Comparison of ENCODE assay signal across 15 cellular contexts in the genomic region with DNA sequence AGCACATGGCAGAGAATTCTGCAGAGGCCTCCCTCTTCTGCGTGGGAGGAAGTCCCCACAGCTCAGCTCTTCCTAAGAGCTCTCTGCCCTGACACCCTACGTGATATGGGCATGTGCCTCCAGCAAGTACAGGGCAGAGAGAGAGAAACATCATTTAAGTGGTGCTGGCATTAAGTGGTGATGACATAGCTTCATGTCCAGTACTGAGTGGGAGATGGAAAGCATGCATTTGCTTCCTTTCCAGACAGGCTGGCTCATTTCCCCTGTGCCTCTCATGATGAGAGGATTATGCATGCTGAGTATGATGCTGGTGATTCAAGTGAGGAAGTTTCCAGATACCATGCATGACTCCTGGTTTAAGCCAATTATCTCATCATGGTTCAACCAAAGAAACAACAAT. TPM values are rescaled to one million over a fixed set of nuclear protein-coding genes. Genes with fewer than 3 reads are reported as not detected.
DNase-seq lines count a peak whose midpoint lies in the region; ATAC-seq and TF ChIP-seq lines count a peak whose summit lies in the region.
"Had no signal": no experiment of that assay in that cellular context is flagged by ENCODE, and none has a peak within 500 bp of the region (broad histone marks: within the 10 kb centered on the region; RNA-seq: fewer than 3 reads in every experiment).

No MANE protein-coding gene starts in this region.

- no peaks in the 10 kb centered on the region for H3K4me1 Mint-ChIP-seq in activated T-helper 17 cell treated with anti-CD3 and anti-CD28 coated beads, Interleukin-2, amount 50 U/mL, for 72 hours
- H3K4me1 Mint-ChIP-seq in activated naive CD4-positive, alpha-beta T cell treated with anti-CD3 and anti-CD28 coated beads for 36 hours (ENCODE audit: low read depth): peaks cover 4% of the 10 kb centered on the region

- H3K4me3 ChIP-seq in AG04449 (ENCODE audit: low read depth, low read length) (no peak overlapping the region), foreskin fibroblast (ENCODE audit: low read depth in 1 of 2, low read length in 2 of 2) (no peak overlapping the region), coronary artery (no peak overlapping the region)
- H3K4me3 ChIP-seq: prostate gland, upper lobe of right lung had no signal

- TF ChIP-seq CTCF in AG04449 (IDR thresholded peaks at IDR 0.05; ENCODE audit: insufficient read depth, low read length, missing control alignments) (no peak), foreskin fibroblast (IDR thresholded peaks at IDR 0.05; ENCODE audit: low read depth, low read length) (no peak), coronary artery (IDR thresholded peaks at IDR 0.05) (no peak)

- intact Hi-C loops in activated naive CD4-positive, alpha-beta T cell treated with anti-CD3 and anti-CD28 coated beads for 36 hours (cut with micrococcal nuclease): loop anchor here (10.0 kb wide), 1 partner anchor 772 kb away; a partner anchor contains a TSS

- ATAC-seq in activated T-helper 17 cell treated with anti-CD3 and anti-CD28 coated beads, Interleukin-2, amount 50 U/mL, for 72 hours (replicated peaks): peak; percentile 68
- ATAC-seq in GM19467 (IDR thresholded peaks at IDR 0.05; ENCODE audit: unreplicated experiment): no peak
- ATAC-seq: effector memory CD8-positive, alpha-beta T cell; upper lobe of right lung had no signal

- POLR2A ChIA-PET in AG04449 (lab: Yijun Ruan, JAX): no interaction called here

- H3K27ac Mint-ChIP-seq in activated T-helper 17 cell treated with anti-CD3 and anti-CD28 coated beads, Interleukin-2, amount 50 U/mL, for 72 hours: no peak overlapping the region
- H3K27ac Mint-ChIP-seq in activated naive CD4-positive, alpha-beta T cell treated with anti-CD3 and anti-CD28 coated beads for 36 hours: no peak overlapping the region
- H3K27ac Mint-ChIP-seq: effector memory CD8-positive, alpha-beta T cell had no signal

- H3K36me3 Mint-ChIP-seq in activated T-helper 17 cell treated with anti-CD3 and anti-CD28 coated beads, Interleukin-2, amount 50 U/mL, for 72 hours (ENCODE audit: low read depth): no peaks in the 10 kb centered on the region
- H3K36me3 Mint-ChIP-seq in activated naive CD4-positive, alpha-beta T cell treated with anti-CD3 and anti-CD28 coated beads for 36 hours (ENCODE audit: low read depth): no peaks in the 10 kb centered on the region

- DNase-seq in AG04449 (ENCODE audit: low read depth, low spot score) (peak; percentile 64), ELR (ENCODE audit: low read depth) (peak; percentile 72), foreskin fibroblast (peak; percentile 68), coronary artery (ENCODE audit: low spot score) (no peak), amygdala (lab: John Stamatoyannopoulos, UW) (no peak)
- DNase-seq in activated naive CD4-positive, alpha-beta T cell treated with anti-CD3 and anti-CD28 coated beads for 36 hours: no peak
- DNase-seq: activated T-cell treated with anti-CD3 and anti-CD28 coated beads, Interleukin-2, amount 50 U/mL, for 4 hours; C1 segment of cervical spinal cord; effector memory CD8-positive, alpha-beta T cell; NCI-H2227 treated with DMSO at 0.1 percent for 48 hours; T-helper 1 cell; upper lobe of right lung had no signal

- no peaks in the 10 kb centered on the region for H3K9me3 Mint-ChIP-seq in activated T-helper 17 cell treated with anti-CD3 and anti-CD28 coated beads, Interleukin-2, amount 50 U/mL, for 72 hours
- H3K9me3 Mint-ChIP-seq in activated naive CD4-positive, alpha-beta T cell treated with anti-CD3 and anti-CD28 coated beads for 36 hours: no peaks in the 10 kb centered on the region
- H3K9me3 Mint-ChIP-seq: activated T-cell treated with anti-CD3 and anti-CD28 coated beads, Interleukin-2, amount 50 U/mL, for 4 hours; effector memory CD8-positive, alpha-beta T cell had no signal

- H3K4me3 Mint-ChIP-seq in activated T-helper 17 cell treated with anti-CD3 and anti-CD28 coated beads, Interleukin-2, amount 50 U/mL, for 72 hours: no peak overlapping the region
- no peak overlapping the region for H3K4me3 Mint-ChIP-seq in activated naive CD4-positive, alpha-beta T cell treated with anti-CD3 and anti-CD28 coated beads for 36 hours
- H3K4me3 Mint-ChIP-seq: activated T-cell treated with anti-CD3 and anti-CD28 coated beads, Interleukin-2, amount 50 U/mL, for 4 hours; effector memory CD8-positive, alpha-beta T cell had no signal

- H3K27me3 Mint-ChIP-seq in activated T-helper 17 cell treated with anti-CD3 and anti-CD28 coated beads, Interleukin-2, amount 50 U/mL, for 72 hours: no peaks in the 10 kb centered on the region
- no peaks in the 10 kb centered on the region for H3K27me3 Mint-ChIP-seq in activated naive CD4-positive, alpha-beta T cell treated with anti-CD3 and anti-CD28 coated beads for 36 hours (ENCODE audit: low read depth)

- CTCF ChIA-PET in AG04449 (lab: Yijun Ruan, JAX): interaction anchor here (2.0 to 9.6 kb wide), 4 partner anchors 15 to 699 kb away, joined by 13 to 104 read pairs (median 48); no protein-coding TSS in a partner anchor
- CTCF ChIA-PET in activated naive CD4-positive, alpha-beta T cell treated with anti-CD3 and anti-CD28 coated beads for 36 hours (lab: Charles Lee): interaction anchor here (0.6 to 1.6 kb wide), 4 partner anchors 22 to 700 kb away, joined by 4 to 6 read pairs (median 4); no protein-coding TSS in a partner anchor

- H3K27ac ChIP-seq in coronary artery: no peak overlapping the region
- H3K27ac ChIP-seq: prostate gland, upper lobe of right lung had no signal

RNA-seq across cellular contexts. Expression of a gene that starts 26.9 kb away (rescaled TPM):
- total RNA-seq in activated T-helper 17 cell treated with anti-CD3 and anti-CD28 coated beads, Interleukin-2, amount 50 U/mL, for 72 hours: 1 to 10 TPM in 1 of 2 donors, not detected in 1; 1.0 TPM
- total RNA-seq in activated naive CD4-positive, alpha-beta T cell treated with anti-CD3 and anti-CD28 coated beads for 36 hours: not detected
- total RNA-seq: activated T-cell treated with anti-CD3 and anti-CD28 coated beads, Interleukin-2, amount 50 U/mL, for 4 hours; prostate gland; upper lobe of right lung had no signal

Comparison
In these comparisons a context has a peak if more than half of its experiments do, and no peak if none do; other contexts are left out.
1. DNase-seq: peak in AG04449 (single experiment), ELR (single experiment) and foreskin fibroblast (2 of 2); none in coronary artery (single experiment), amygdala (0 of 56) and activated naive CD4-positive, alpha-beta T cell treated with anti-CD3 and anti-CD28 coated beads for 36 hours (single experiment).